ENCODE assay signal across 9 cellular contexts in the genomic region with DNA sequence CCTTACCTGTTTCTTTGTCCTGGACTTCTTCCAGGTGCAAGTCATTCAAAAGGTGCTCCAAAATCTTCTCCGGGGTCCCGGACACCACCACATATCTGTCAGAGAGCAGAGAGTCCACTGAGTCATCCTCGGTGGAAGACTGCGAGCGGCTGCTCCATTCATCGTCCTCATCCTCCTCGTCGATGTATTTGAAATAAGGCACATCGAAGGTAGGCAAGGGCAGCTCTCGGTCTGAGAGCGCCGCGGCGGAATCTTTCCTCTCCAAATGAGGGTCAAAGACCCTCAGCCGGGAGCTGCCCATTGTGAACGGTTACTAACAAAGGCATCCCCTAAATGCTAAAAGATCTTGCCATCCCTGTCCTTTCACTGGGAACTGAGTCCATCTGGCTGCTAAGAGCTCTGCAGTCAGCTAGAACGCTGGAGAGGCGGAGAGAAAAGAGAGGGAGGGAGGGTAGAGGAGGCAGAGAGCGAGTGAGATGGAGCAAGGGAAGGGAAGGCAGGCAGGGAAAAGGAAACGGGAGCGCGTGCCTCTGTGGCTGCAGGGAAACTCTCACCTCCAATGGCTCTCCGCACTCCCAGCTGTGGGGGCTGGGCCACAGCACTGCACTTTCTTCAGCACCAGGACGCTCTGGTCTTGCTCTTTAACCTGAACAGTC.
A peak's percentile ranks its signal among the peaks of the same experiment; 100 is the strongest.
DNase-seq lines count a peak whose midpoint lies in the region; ATAC-seq and TF ChIP-seq lines count a peak whose summit lies in the region.
"Had no signal": no experiment of that assay in that cellular context is flagged by ENCODE, and none has a peak within 500 bp of the region (broad histone marks: within the 10 kb centered on the region; RNA-seq: fewer than 3 reads in every experiment).

No MANE protein-coding gene starts in this region.

- H3K36me3 ChIP-seq in sigmoid colon = no peaks in the 10 kb centered on the region

- ATAC-seq in GM18520 (IDR thresholded peaks at IDR 0.05; ENCODE audit: unreplicated experiment) = no peak

- TF ChIP-seq CTCF in H9 (conservative IDR thresholded peaks at IDR 0.05) (no peak), sigmoid colon (IDR thresholded peaks at IDR 0.05) (no peak)

- no peak overlapping the region for H4K5ac ChIP-seq in H9 (ENCODE audit: insufficient read length, low read depth, low read length)

- H3K79me1 ChIP-seq in H9 (ENCODE audit: insufficient read depth, low read depth, low read length, poor library complexity, severe bottlenecking) = no peaks in the 10 kb centered on the region

- no peak overlapping the region for H4K91ac ChIP-seq in H9 (ENCODE audit: insufficient read length, low read depth, low read length)

- H3K4me2 ChIP-seq in H9 (ENCODE audit: insufficient read depth, insufficient read length, low read length) = peak overlapping the region; percentile 83

- peaks cover 3% of the 10 kb centered on the region for H4K20me1 ChIP-seq in H9 (ENCODE audit: control insufficient read depth, insufficient read depth, insufficient read length)

- intact Hi-C loops in sigmoid colon (cut with DNase I) = no loop called here

- no peak overlapping the region for H3K18ac ChIP-seq in H9 (ENCODE audit: insufficient read length, low read depth, low read length)

- peaks cover 4% of the 10 kb centered on the region; the same call in 1 of the 2 replicates for H3K4me1 ChIP-seq in H9 (ENCODE audit: insufficient read depth, low read length)
- peaks cover 0 to 10% (median 8%) of the 10 kb centered on the region in 4 donors for H3K4me1 ChIP-seq in sigmoid colon

- peak; percentile 84 for DNase-seq in H9
- DNase-seq in caudate nucleus (lab: John Stamatoyannopoulos, UW) = peak in 58 of 61 donors; percentile 12 to 85 (median 60)
- DNase-seq in sigmoid colon = peak; percentile 71
- no peak for DNase-seq in OCI-M2 (lab: John Stamatoyannopoulos, UW; ENCODE audit: unreplicated experiment)
- no peak for DNase-seq in KG1 (lab: John Stamatoyannopoulos, UW)
- no peak for DNase-seq in stimulated activated CD8-positive, alpha-beta memory T cell treated with anti-CD3 and anti-CD28 coated beads, Interleukin-4, amount 100 ng/mL, for 48 hours

- peak overlapping the region in 2 of 3 experiments; percentile 57 to 63; a peak in 3 of 7 replicates for H3K27ac Mint-ChIP-seq in H9
- H3K27ac Mint-ChIP-seq: T-helper 1 cell treated with Interleukin-12 subunit alpha and Interleukin-12 subunit beta and Interleukin-4 antibody, amounts not matched to agents 30 μg/mL and 1 μg/mL, for 36 hours had no signal

- H2AFZ ChIP-seq in H9 (ENCODE audit: low read length) = no peak overlapping the region

- no CpG with 5 or more reads among the region's 24 CpGs for WGBS in H9 (ENCODE audit: extremely low coverage, insufficient read length, low lambda C conversion rate)
- 78 to 89% methylated on average over 24 of the region's 24 CpGs for WGBS in sigmoid colon, 2 donors

- no peak for TF ChIP-seq POLR2A in sigmoid colon (IDR thresholded peaks at IDR 0.05)

- no peak overlapping the region for H3K14ac ChIP-seq in H9 (ENCODE audit: insufficient read depth, low read length)

- no peak overlapping the region for H2AK5ac ChIP-seq in H9 (ENCODE audit: insufficient read length, low read length)

- no peak overlapping the region for H3T11ph ChIP-seq in H9 (ENCODE audit: low read length)

- no peak overlapping the region for H2BK5ac ChIP-seq in H9 (ENCODE audit: insufficient read length, low read length)

- no peak overlapping the region for H3K27ac ChIP-seq in H9 (ENCODE audit: insufficient read length, low read depth, low read length)
- H3K27ac ChIP-seq in caudate nucleus (ENCODE audit: low read depth, low read length) = peak overlapping the region; percentile 86
- H3K27ac ChIP-seq in sigmoid colon = peak overlapping the region in 2 of 4 donors; percentile 7 to 11

- peak overlapping the region; percentile 68 to 85 for H3K4me3 Mint-ChIP-seq in H9
- H3K4me3 Mint-ChIP-seq: T-helper 1 cell treated with Interleukin-12 subunit alpha and Interleukin-12 subunit beta and Interleukin-4 antibody, amounts not matched to agents 30 μg/mL and 1 μg/mL, for 36 hours had no signal

- H3K4ac ChIP-seq in H9 (ENCODE audit: low read depth, low read length) = no peak overlapping the region

- H2BK120ac ChIP-seq in H9 (ENCODE audit: low read depth, low read length, poor library complexity, severe bottlenecking) = no peak overlapping the region

- H3K27me3 Mint-ChIP-seq in H9 (ENCODE audit: low read depth) = peaks cover 34% of the 10 kb centered on the region

- H3K9ac ChIP-seq in H9 (ENCODE audit: extremely low read depth, insufficient read length, low read length) = peak overlapping the region; percentile 30

- peaks cover 50 to 75% of the 10 kb centered on the region in 2 experiments for H3K4me1 Mint-ChIP-seq in H9

- H3K27me3 ChIP-seq in H9 (ENCODE audit: insufficient read depth, low read length) (no peaks in the 10 kb centered on the region), sigmoid colon (no peaks in the 10 kb centered on the region)

- H3K9me3 ChIP-seq in H9 (ENCODE audit: control insufficient read depth, low read depth, low read length) (no peaks in the 10 kb centered on the region), iPS-18c (ENCODE audit: control insufficient read depth, insufficient read depth, low read length) (no peaks in the 10 kb centered on the region), sigmoid colon (no peaks in the 10 kb centered on the region)

- peaks cover 8% of the 10 kb centered on the region for H3K23me2 ChIP-seq in H9 (ENCODE audit: insufficient read length, low read depth, low read length, poor library complexity, severe bottlenecking)

- H3K36me3 Mint-ChIP-seq in H9 (ENCODE audit: insufficient read depth in 1 of 3, low read depth in 3 of 3) = peaks cover 0 to 2% (median 0%) of the 10 kb centered on the region in 3 experiments; a peak in 3 of 7 replicates

- no peak overlapping the region for H2BK20ac ChIP-seq in H9 (ENCODE audit: low read depth, low read length, poor library complexity, severe bottlenecking)

- no peak overlapping the region for H3K23ac ChIP-seq in H9 (ENCODE audit: insufficient read length, low read depth, low read length)

- H3K56ac ChIP-seq in H9 (ENCODE audit: insufficient read length, low read depth, low read length) = no peak overlapping the region

- H2BK12ac ChIP-seq in H9 (ENCODE audit: insufficient read length, low read depth, low read length) = no peak overlapping the region

- no peak for TF ChIP-seq EP300 in sigmoid colon (IDR thresholded peaks at IDR 0.05)

- no peak overlapping the region for H4K8ac ChIP-seq in H9 (replicated peaks; ENCODE audit: insufficient read length, low read depth, low read length)

- no peaks in the 10 kb centered on the region for H3K79me2 ChIP-seq in H9 (ENCODE audit: insufficient read depth, low read length)

- no peak overlapping the region for H2BK15ac ChIP-seq in H9 (ENCODE audit: low read depth, low read length)

- H3K9me3 Mint-ChIP-seq in H9 = no peaks in the 10 kb centered on the region
- H3K9me3 Mint-ChIP-seq: T-helper 1 cell treated with Interleukin-12 subunit alpha and Interleukin-12 subunit beta and Interleukin-4 antibody, amounts not matched to agents 30 μg/mL and 1 μg/mL, for 36 hours had no signal

- H3K4me3 ChIP-seq in iPS-18c (ENCODE audit: insufficient read depth, low read depth, low read length) (peak overlapping the region; percentile 55), sigmoid colon (peak overlapping the region; percentile 11 to 36 (median 30))

Comparison
In these comparisons a context has a peak if more than half of its experiments do, and no peak if none do; other contexts are left out.
1. DNase-seq: peak in H9 (single experiment), caudate nucleus (58 of 61) and sigmoid colon (single experiment); none in OCI-M2 (single experiment), KG1 (single experiment) and stimulated activated CD8-positive, alpha-beta memory T cell treated with anti-CD3 and anti-CD28 coated beads, Interleukin-4, amount 100 ng/mL, for 48 hours (single experiment).